1 cellular context compared by ENCODE assay signal in the genomic region with DNA sequence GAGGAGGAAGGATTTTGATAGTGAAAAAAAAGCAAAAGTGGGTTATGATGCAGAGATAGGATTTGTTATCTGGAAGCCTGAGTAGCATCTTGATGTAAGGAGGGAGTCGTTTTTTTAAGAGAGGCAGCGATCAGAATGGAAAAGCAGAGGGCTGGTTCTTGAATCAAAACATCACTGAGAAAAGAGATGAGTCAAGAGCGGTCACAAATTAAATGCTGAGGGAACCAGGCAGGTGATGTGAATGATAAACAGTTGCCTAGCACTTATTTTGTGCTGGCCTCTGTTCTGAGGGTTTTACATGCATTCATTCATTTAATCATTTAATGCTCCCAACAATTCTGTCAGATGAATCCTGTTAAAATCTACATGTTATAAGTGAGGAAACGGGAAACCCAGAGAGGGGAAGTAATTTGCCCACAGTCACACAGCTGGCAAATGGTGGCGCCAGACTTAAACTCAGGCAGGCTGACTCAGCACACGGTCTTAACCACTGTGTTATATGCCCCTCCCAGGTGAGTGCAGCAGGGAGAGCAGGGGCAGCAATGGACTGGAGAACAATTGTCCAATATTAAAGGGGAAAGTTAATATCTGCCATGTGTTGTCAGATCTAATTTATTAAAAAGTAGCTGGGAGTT.
TF ChIP-seq lines count a peak whose summit lies in the region.

No MANE protein-coding gene starts in this region.

TF ChIP-seq in WTC11, 78 proteins besides CTCF, POLR2A, EP300 and RAD21 (continued from another document):
- TF ChIP-seq, protein P1, sequence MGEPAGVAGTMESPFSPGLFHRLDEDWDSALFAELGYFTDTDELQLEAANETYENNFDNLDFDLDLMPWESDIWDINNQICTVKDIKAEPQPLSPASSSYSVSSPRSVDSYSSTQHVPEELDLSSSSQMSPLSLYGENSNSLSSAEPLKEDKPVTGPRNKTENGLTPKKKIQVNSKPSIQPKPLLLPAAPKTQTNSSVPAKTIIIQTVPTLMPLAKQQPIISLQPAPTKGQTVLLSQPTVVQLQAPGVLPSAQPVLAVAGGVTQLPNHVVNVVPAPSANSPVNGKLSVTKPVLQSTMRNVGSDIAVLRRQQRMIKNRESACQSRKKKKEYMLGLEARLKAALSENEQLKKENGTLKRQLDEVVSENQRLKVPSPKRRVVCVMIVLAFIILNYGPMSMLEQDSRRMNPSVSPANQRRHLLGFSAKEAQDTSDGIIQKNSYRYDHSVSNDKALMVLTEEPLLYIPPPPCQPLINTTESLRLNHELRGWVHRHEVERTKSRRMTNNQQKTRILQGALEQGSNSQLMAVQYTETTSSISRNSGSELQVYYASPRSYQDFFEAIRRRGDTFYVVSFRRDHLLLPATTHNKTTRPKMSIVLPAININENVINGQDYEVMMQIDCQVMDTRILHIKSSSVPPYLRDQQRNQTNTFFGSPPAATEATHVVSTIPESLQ (CRISPR knock-in tag; IDR thresholded peaks at IDR 0.05) = no peak
- TF ChIP-seq, protein P2, sequence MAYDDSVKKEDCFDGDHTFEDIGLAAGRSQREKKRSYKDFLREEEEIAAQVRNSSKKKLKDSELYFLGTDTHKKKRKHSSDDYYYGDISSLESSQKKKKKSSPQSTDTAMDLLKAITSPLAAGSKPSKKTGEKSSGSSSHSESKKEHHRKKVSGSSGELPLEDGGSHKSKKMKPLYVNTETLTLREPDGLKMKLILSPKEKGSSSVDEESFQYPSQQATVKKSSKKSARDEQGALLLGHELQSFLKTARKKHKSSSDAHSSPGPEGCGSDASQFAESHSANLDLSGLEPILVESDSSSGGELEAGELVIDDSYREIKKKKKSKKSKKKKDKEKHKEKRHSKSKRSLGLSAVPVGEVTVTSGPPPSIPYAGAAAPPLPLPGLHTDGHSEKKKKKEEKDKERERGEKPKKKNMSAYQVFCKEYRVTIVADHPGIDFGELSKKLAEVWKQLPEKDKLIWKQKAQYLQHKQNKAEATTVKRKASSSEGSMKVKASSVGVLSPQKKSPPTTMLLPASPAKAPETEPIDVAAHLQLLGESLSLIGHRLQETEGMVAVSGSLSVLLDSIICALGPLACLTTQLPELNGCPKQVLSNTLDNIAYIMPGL (CRISPR knock-in tag; IDR thresholded peaks at IDR 0.05) = no peak
- TF ChIP-seq, protein P3, sequence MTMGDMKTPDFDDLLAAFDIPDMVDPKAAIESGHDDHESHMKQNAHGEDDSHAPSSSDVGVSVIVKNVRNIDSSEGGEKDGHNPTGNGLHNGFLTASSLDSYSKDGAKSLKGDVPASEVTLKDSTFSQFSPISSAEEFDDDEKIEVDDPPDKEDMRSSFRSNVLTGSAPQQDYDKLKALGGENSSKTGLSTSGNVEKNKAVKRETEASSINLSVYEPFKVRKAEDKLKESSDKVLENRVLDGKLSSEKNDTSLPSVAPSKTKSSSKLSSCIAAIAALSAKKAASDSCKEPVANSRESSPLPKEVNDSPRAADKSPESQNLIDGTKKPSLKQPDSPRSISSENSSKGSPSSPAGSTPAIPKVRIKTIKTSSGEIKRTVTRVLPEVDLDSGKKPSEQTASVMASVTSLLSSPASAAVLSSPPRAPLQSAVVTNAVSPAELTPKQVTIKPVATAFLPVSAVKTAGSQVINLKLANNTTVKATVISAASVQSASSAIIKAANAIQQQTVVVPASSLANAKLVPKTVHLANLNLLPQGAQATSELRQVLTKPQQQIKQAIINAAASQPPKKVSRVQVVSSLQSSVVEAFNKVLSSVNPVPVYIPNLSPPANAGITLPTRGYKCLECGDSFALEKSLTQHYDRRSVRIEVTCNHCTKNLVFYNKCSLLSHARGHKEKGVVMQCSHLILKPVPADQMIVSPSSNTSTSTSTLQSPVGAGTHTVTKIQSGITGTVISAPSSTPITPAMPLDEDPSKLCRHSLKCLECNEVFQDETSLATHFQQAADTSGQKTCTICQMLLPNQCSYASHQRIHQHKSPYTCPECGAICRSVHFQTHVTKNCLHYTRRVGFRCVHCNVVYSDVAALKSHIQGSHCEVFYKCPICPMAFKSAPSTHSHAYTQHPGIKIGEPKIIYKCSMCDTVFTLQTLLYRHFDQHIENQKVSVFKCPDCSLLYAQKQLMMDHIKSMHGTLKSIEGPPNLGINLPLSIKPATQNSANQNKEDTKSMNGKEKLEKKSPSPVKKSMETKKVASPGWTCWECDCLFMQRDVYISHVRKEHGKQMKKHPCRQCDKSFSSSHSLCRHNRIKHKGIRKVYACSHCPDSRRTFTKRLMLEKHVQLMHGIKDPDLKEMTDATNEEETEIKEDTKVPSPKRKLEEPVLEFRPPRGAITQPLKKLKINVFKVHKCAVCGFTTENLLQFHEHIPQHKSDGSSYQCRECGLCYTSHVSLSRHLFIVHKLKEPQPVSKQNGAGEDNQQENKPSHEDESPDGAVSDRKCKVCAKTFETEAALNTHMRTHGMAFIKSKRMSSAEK (CRISPR knock-in tag; IDR thresholded peaks at IDR 0.05; ENCODE audit: borderline replicate concordance) = no peak
- TF ChIP-seq PRRX2 (CRISPR knock-in tag; IDR thresholded peaks at IDR 0.05) = no peak
- TF ChIP-seq ELF4 (CRISPR knock-in tag; IDR thresholded peaks at IDR 0.05; ENCODE audit: low read depth) = no peak
- no peak for TF ChIP-seq ESRRA (CRISPR knock-in tag; IDR thresholded peaks at IDR 0.05; ENCODE audit: borderline replicate concordance)
- TF ChIP-seq ZNF263 (CRISPR knock-in tag; IDR thresholded peaks at IDR 0.05; ENCODE audit: low read depth) = no peak
- TF ChIP-seq, protein P4, sequence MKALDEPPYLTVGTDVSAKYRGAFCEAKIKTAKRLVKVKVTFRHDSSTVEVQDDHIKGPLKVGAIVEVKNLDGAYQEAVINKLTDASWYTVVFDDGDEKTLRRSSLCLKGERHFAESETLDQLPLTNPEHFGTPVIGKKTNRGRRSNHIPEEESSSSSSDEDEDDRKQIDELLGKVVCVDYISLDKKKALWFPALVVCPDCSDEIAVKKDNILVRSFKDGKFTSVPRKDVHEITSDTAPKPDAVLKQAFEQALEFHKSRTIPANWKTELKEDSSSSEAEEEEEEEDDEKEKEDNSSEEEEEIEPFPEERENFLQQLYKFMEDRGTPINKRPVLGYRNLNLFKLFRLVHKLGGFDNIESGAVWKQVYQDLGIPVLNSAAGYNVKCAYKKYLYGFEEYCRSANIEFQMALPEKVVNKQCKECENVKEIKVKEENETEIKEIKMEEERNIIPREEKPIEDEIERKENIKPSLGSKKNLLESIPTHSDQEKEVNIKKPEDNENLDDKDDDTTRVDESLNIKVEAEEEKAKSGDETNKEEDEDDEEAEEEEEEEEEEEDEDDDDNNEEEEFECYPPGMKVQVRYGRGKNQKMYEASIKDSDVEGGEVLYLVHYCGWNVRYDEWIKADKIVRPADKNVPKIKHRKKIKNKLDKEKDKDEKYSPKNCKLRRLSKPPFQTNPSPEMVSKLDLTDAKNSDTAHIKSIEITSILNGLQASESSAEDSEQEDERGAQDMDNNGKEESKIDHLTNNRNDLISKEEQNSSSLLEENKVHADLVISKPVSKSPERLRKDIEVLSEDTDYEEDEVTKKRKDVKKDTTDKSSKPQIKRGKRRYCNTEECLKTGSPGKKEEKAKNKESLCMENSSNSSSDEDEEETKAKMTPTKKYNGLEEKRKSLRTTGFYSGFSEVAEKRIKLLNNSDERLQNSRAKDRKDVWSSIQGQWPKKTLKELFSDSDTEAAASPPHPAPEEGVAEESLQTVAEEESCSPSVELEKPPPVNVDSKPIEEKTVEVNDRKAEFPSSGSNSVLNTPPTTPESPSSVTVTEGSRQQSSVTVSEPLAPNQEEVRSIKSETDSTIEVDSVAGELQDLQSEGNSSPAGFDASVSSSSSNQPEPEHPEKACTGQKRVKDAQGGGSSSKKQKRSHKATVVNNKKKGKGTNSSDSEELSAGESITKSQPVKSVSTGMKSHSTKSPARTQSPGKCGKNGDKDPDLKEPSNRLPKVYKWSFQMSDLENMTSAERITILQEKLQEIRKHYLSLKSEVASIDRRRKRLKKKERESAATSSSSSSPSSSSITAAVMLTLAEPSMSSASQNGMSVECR (CRISPR knock-in tag; IDR thresholded peaks at IDR 0.05; ENCODE audit: borderline replicate concordance) = no peak
- TF ChIP-seq, protein P5, sequence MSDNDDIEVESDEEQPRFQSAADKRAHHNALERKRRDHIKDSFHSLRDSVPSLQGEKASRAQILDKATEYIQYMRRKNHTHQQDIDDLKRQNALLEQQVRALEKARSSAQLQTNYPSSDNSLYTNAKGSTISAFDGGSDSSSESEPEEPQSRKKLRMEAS (CRISPR knock-in tag; IDR thresholded peaks at IDR 0.05) = no peak
- TF ChIP-seq, protein P6, sequence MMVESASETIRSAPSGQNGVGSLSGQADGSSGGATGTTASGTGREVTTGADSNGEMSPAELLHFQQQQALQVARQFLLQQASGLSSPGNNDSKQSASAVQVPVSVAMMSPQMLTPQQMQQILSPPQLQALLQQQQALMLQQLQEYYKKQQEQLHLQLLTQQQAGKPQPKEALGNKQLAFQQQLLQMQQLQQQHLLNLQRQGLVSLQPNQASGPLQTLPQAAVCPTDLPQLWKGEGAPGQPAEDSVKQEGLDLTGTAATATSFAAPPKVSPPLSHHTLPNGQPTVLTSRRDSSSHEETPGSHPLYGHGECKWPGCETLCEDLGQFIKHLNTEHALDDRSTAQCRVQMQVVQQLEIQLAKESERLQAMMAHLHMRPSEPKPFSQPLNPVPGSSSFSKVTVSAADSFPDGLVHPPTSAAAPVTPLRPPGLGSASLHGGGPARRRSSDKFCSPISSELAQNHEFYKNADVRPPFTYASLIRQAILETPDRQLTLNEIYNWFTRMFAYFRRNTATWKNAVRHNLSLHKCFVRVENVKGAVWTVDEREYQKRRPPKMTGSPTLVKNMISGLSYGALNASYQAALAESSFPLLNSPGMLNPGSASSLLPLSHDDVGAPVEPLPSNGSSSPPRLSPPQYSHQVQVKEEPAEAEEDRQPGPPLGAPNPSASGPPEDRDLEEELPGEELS (CRISPR knock-in tag; IDR thresholded peaks at IDR 0.05) = no peak
